1 cellular context compared by ENCODE assay signal in the genomic region with DNA sequence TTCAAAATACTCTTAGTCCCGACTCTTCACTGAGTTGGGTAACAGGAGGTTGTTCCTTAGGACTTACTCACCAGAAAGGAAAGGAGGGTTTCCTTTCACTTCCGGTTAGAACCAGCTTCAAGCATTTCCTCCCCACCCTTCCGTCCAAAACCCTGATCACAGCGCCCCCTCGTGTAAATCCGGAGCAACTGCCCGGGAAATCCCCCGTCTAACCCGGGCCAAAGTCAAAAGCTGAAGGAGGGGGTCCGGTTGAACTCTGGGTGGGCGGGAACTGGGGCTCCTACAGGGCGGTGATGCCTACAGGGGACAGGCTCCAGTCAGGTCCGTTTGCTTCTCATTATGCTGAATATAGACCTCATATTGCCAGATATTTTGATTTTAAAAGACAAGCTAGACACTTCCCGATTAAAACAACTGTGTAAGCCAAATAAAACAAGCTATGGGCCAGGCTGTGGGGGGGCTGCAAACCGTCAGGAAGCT.
A peak's percentile ranks its signal among the peaks of the same experiment; 100 is the strongest.
TF ChIP-seq lines count a peak whose summit lies in the region.

No MANE protein-coding gene starts in this region.

TF ChIP-seq in GM12878, 131 proteins besides CTCF, POLR2A, EP300 and RAD21:
- peak; percentile 55; the same call in 1 of the 3 replicates for TF ChIP-seq POU2F2 (IDR thresholded peaks at IDR 0.05; ENCODE audit: borderline replicate concordance, low read depth, low read length)
- TF ChIP-seq, protein P1, sequence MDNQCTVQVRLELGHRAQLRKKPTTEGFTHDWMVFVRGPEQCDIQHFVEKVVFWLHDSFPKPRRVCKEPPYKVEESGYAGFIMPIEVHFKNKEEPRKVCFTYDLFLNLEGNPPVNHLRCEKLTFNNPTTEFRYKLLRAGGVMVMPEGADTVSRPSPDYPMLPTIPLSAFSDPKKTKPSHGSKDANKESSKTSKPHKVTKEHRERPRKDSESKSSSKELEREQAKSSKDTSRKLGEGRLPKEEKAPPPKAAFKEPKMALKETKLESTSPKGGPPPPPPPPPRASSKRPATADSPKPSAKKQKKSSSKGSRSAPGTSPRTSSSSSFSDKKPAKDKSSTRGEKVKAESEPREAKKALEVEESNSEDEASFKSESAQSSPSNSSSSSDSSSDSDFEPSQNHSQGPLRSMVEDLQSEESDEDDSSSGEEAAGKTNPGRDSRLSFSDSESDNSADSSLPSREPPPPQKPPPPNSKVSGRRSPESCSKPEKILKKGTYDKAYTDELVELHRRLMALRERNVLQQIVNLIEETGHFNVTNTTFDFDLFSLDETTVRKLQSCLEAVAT (IDR thresholded peaks at IDR 0.05) = no peak
- 0 out of 3 replicates have a peak, but pooled peaks of 1 of the 2 experiments have one; percentile 8 for TF ChIP-seq EGR1 (IDR thresholded peaks at IDR 0.05; ENCODE audit: borderline replicate concordance in 1 of 2, low read depth in 2 of 2, low read length in 2 of 2)
- TF ChIP-seq BRCA1 (IDR thresholded peaks at IDR 0.05; ENCODE audit: low read depth, low read length) = no peak
- TF ChIP-seq, protein P2, sequence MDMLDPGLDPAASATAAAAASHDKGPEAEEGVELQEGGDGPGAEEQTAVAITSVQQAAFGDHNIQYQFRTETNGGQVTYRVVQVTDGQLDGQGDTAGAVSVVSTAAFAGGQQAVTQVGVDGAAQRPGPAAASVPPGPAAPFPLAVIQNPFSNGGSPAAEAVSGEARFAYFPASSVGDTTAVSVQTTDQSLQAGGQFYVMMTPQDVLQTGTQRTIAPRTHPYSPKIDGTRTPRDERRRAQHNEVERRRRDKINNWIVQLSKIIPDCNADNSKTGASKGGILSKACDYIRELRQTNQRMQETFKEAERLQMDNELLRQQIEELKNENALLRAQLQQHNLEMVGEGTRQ (IDR thresholded peaks at IDR 0.05; ENCODE audit: borderline replicate concordance, low read depth, low read length) = no peak
- TF ChIP-seq TBL1XR1 (IDR thresholded peaks at IDR 0.05; ENCODE audit: low read depth, low read length) = no peak
- TF ChIP-seq, protein P3, sequence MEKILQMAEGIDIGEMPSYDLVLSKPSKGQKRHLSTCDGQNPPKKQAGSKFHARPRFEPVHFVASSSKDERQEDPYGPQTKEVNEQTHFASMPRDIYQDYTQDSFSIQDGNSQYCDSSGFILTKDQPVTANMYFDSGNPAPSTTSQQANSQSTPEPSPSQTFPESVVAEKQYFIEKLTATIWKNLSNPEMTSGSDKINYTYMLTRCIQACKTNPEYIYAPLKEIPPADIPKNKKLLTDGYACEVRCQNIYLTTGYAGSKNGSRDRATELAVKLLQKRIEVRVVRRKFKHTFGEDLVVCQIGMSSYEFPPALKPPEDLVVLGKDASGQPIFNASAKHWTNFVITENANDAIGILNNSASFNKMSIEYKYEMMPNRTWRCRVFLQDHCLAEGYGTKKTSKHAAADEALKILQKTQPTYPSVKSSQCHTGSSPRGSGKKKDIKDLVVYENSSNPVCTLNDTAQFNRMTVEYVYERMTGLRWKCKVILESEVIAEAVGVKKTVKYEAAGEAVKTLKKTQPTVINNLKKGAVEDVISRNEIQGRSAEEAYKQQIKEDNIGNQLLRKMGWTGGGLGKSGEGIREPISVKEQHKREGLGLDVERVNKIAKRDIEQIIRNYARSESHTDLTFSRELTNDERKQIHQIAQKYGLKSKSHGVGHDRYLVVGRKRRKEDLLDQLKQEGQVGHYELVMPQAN (conservative IDR thresholded peaks at IDR 0.05) = no peak
- no peak for TF ChIP-seq CHD2 (IDR thresholded peaks at IDR 0.05; ENCODE audit: borderline replicate concordance, low read depth, low read length)
- no peak for TF ChIP-seq MTA3 (IDR thresholded peaks at IDR 0.05; ENCODE audit: borderline replicate concordance, low read length)
- TF ChIP-seq, protein P4, sequence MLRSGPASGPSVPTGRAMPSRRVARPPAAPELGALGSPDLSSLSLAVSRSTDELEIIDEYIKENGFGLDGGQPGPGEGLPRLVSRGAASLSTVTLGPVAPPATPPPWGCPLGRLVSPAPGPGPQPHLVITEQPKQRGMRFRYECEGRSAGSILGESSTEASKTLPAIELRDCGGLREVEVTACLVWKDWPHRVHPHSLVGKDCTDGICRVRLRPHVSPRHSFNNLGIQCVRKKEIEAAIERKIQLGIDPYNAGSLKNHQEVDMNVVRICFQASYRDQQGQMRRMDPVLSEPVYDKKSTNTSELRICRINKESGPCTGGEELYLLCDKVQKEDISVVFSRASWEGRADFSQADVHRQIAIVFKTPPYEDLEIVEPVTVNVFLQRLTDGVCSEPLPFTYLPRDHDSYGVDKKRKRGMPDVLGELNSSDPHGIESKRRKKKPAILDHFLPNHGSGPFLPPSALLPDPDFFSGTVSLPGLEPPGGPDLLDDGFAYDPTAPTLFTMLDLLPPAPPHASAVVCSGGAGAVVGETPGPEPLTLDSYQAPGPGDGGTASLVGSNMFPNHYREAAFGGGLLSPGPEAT (IDR thresholded peaks at IDR 0.05; ENCODE audit: low read depth) = 0 out of 2 replicates have a peak, but pooled peaks have one; percentile 20
- TF ChIP-seq CBX3 (IDR thresholded peaks at IDR 0.05; ENCODE audit: borderline replicate concordance, low read depth) = no peak
- TF ChIP-seq RELA (IDR thresholded peaks at IDR 0.05; ENCODE audit: borderline replicate concordance, partially characterized antibody) = peak; percentile 62
- TF ChIP-seq KAT2A (conservative IDR thresholded peaks at IDR 0.05; ENCODE audit: control insufficient read depth, low read depth, low read length) = no peak
- TF ChIP-seq FOXM1 (IDR thresholded peaks at IDR 0.05; ENCODE audit: low read depth, low read length) = peak; percentile 27; the same call in 1 of the 2 replicates
- TF ChIP-seq RUNX3 (IDR thresholded peaks at IDR 0.05; ENCODE audit: low read length) = peak; percentile 11; the same call in 1 of the 2 replicates
- no peak for TF ChIP-seq RFX5 (IDR thresholded peaks at IDR 0.05; ENCODE audit: low read depth, low read length)
- peak; percentile 50 for TF ChIP-seq IKZF1 (conservative IDR thresholded peaks at IDR 0.05)
- TF ChIP-seq SMC3 (IDR thresholded peaks at IDR 0.05; ENCODE audit: borderline replicate concordance, low read length) = peak; percentile 67; the same call in 1 of the 2 replicates
- TF ChIP-seq LARP7 (IDR thresholded peaks at IDR 0.05) = no peak
- TF ChIP-seq POLR2AphosphoS2 (IDR thresholded peaks at IDR 0.05; ENCODE audit: low read depth, low read length) = no peak
- TF ChIP-seq FOXK2 (IDR thresholded peaks at IDR 0.05) = no peak
- TF ChIP-seq ETV6 (conservative IDR thresholded peaks at IDR 0.05 in 1 of 2, IDR thresholded peaks at IDR 0.05 in 1 of 2; ENCODE audit: borderline replicate concordance in 1 of 2, low read depth in 1 of 2) = peak in 1 of 2 experiments; percentile 93; a peak in 2 of 4 replicates
- no peak for TF ChIP-seq ZNF384 (IDR thresholded peaks at IDR 0.05; ENCODE audit: borderline replicate concordance, low read depth, low read length)
- TF ChIP-seq, protein P5, sequence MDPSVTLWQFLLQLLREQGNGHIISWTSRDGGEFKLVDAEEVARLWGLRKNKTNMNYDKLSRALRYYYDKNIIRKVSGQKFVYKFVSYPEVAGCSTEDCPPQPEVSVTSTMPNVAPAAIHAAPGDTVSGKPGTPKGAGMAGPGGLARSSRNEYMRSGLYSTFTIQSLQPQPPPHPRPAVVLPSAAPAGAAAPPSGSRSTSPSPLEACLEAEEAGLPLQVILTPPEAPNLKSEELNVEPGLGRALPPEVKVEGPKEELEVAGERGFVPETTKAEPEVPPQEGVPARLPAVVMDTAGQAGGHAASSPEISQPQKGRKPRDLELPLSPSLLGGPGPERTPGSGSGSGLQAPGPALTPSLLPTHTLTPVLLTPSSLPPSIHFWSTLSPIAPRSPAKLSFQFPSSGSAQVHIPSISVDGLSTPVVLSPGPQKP (IDR thresholded peaks at IDR 0.05; ENCODE audit: low read depth, low read length) = peak; percentile 76; the same call in 1 of the 2 replicates
- TF ChIP-seq IRF4 (IDR thresholded peaks at IDR 0.05; ENCODE audit: low read depth, low read length) = no peak
- TF ChIP-seq SPI1 (IDR thresholded peaks at IDR 0.05; ENCODE audit: borderline replicate concordance, insufficient read depth, low read depth, low read length) = peak; percentile 28; the same call in 1 of the 2 replicates
- no peak for TF ChIP-seq TCF12 (IDR thresholded peaks at IDR 0.05; ENCODE audit: low read depth, low read length)
- TF ChIP-seq, protein P6, sequence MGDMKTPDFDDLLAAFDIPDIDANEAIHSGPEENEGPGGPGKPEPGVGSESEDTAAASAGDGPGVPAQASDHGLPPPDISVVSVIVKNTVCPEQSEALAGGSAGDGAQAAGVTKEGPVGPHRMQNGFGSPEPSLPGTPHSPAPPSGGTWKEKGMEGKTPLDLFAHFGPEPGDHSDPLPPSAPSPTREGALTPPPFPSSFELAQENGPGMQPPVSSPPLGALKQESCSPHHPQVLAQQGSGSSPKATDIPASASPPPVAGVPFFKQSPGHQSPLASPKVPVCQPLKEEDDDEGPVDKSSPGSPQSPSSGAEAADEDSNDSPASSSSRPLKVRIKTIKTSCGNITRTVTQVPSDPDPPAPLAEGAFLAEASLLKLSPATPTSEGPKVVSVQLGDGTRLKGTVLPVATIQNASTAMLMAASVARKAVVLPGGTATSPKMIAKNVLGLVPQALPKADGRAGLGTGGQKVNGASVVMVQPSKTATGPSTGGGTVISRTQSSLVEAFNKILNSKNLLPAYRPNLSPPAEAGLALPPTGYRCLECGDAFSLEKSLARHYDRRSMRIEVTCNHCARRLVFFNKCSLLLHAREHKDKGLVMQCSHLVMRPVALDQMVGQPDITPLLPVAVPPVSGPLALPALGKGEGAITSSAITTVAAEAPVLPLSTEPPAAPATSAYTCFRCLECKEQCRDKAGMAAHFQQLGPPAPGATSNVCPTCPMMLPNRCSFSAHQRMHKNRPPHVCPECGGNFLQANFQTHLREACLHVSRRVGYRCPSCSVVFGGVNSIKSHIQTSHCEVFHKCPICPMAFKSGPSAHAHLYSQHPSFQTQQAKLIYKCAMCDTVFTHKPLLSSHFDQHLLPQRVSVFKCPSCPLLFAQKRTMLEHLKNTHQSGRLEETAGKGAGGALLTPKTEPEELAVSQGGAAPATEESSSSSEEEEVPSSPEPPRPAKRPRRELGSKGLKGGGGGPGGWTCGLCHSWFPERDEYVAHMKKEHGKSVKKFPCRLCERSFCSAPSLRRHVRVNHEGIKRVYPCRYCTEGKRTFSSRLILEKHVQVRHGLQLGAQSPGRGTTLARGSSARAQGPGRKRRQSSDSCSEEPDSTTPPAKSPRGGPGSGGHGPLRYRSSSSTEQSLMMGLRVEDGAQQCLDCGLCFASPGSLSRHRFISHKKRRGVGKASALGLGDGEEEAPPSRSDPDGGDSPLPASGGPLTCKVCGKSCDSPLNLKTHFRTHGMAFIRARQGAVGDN (IDR thresholded peaks at IDR 0.05) = no peak
- TF ChIP-seq KDM1A (IDR thresholded peaks at IDR 0.05; ENCODE audit: borderline replicate concordance) = no peak
- TF ChIP-seq YY1 (IDR thresholded peaks at IDR 0.05; ENCODE audit: low read depth, low read length) = peak; percentile 44; the same call in 1 of the 2 replicates
- TF ChIP-seq GABPA (IDR thresholded peaks at IDR 0.05; ENCODE audit: low read depth) = peak; percentile 58
TF ChIP-seq in GM12878: peak in this region for 13.
